ENCODE assay signal across 1 cellular context in the genomic region with DNA sequence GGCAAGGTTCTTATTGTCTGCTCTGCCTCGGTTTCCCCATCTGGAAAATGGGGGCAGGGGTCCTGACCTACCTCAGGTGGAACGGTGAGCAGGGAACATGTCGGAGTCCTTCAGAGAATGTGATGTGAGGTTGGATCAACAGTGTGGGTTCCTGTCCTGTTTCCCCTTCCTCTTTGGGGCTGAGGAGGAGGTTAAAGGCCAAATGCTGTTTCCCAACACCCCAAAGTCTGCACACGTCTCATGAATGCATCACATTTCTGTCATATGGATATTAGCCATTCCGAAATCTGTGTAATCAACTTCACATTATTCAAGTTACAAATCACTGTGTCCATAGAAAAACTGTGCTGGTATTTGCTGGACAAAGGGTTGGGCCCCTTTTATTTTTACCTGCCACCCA. TPM values are rescaled to one million over a fixed set of nuclear protein-coding genes. Genes with fewer than 3 reads are reported as not detected.
"Had no signal": no experiment of that assay in that cellular context is flagged by ENCODE, and none has a peak within 500 bp of the region (broad histone marks: within the 10 kb centered on the region; RNA-seq: fewer than 3 reads in every experiment).

No MANE protein-coding gene starts in this region.

RNA-seq across cellular contexts. Expression of gene TUBB3, which starts 44.3 kb away (rescaled TPM):
- polyA plus RNA-seq: immature natural killer cell had no signal

RNA-seq across cellular contexts. Expression of gene DBNDD1, which starts 51.8 kb away (rescaled TPM):
- polyA plus RNA-seq: immature natural killer cell had no signal
